In the genomic region with DNA sequence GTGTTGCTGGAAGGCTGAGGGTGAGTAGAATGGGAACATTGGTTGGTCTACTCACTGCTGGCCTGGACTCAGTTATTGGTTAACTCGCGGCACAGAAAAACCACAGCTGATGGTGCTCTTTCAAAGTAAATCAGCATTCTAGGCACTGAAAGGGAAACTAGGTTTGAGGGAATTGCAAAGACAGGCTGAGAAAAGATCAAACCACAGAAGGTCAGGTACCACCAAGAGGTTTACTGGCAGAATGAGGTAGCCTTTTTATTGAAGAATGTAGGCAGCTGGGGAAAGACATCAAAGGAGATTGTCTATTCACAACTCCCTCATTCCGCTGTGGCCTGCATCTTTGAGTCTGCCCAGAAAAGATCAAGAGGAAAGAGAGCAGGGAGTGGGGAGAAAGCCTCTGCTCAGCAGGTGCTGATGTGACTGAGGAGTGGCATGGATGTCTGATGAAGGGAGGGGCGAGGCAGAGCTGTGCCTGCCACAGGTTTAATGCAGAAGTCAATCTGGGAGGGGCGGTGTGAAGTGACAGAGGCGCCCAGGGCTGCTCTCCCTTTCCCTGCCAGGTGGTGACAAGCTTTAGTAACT, we compare ENCODE assay signal across 14 cellular contexts.
DNase-seq lines count a peak whose midpoint lies in the region; ATAC-seq and TF ChIP-seq lines count a peak whose summit lies in the region.
"Had no signal": no experiment of that assay in that cellular context is flagged by ENCODE, and none has a peak within 500 bp of the region (broad histone marks: within the 10 kb centered on the region; RNA-seq: fewer than 3 reads in every experiment).

No MANE protein-coding gene starts in this region.

- H3K9me3 ChIP-seq in KOPT-K1 (ENCODE audit: insufficient read depth, low read length, poor library complexity, severe bottlenecking), result peaks cover 7% of the 10 kb centered on the region
- H3K9me3 ChIP-seq: SJSA1, testis had no signal

- TF ChIP-seq CTCF in GM12865 (IDR thresholded peaks at IDR 0.05; ENCODE audit: insufficient read depth, low read depth, low read length, missing control alignments) (no peak), epithelial cell of proximal tubule (conservative IDR thresholded peaks at IDR 0.05; ENCODE audit: low read depth, low read length) (no peak)

- ATAC-seq in GM21381 (IDR thresholded peaks at IDR 0.05; ENCODE audit: unreplicated experiment) (peak; percentile 60), HG03025 (IDR thresholded peaks at IDR 0.05; ENCODE audit: low FRiP score, unreplicated experiment) (no peak), left cardiac atrium (no peak)

- H3K36me3 ChIP-seq in KOPT-K1 (ENCODE audit: insufficient read depth, low read length), result no peaks in the 10 kb centered on the region
- H3K36me3 ChIP-seq: SJSA1 had no signal

- H3K27ac ChIP-seq in KOPT-K1 (ENCODE audit: low read depth, low read length, poor library complexity, severe bottlenecking), result peak overlapping the region; percentile 14
- H3K27ac ChIP-seq: SJSA1, testis had no signal

- intact Hi-C loops in left cardiac atrium (cut with DNase I), result no loop called here

- DNase-seq in GM12865 (ENCODE audit: low read depth) (peak; percentile 26), epithelial cell of proximal tubule (ENCODE audit: low read depth) (peak; percentile 43), cerebellar nuclear complex (lab: John Stamatoyannopoulos, UW) (no peak), Ammon's horn (ENCODE audit: low spot score) (no peak), left cardiac atrium (no peak)
- DNase-seq: CD4-positive, CD25-positive, alpha-beta regulatory T cell; effector CD8-positive, alpha-beta T cell; midbrain; NCI-H526 treated with DMSO at 0.1 percent for 48 hours; testis had no signal

- H3K4me3 ChIP-seq in GM12865 (ENCODE audit: low read depth, low read length), result no peak overlapping the region
- H3K4me3 ChIP-seq in epithelial cell of proximal tubule (ENCODE audit: low read depth, low read length), result no peak overlapping the region
- H3K4me3 ChIP-seq: SJSA1, testis had no signal

Comparison
In these comparisons a context has a peak if more than half of its experiments do, and no peak if none do; other contexts are left out.
1. DNase-seq: peak in GM12865 (single experiment) and epithelial cell of proximal tubule (single experiment); none in cerebellar nuclear complex (0 of 2), Ammon's horn (single experiment) and left cardiac atrium (single experiment).